ENCODE assay signal across 8 cellular contexts in genomic region chr5:74035521-74035937, GRCh38.
DNase-seq lines count a peak whose midpoint lies in the region; ATAC-seq and TF ChIP-seq lines count a peak whose summit lies in the region.

No MANE protein-coding gene starts in this region.

- TF ChIP-seq POLR2A in NB4 (IDR thresholded peaks at IDR 0.05; ENCODE audit: extremely low read depth, insufficient read length), result no peak

- CTCF ChIA-PET in activated naive CD4-positive, alpha-beta T cell treated with anti-CD3 and anti-CD28 coated beads, Interleukin-2, amount 10 ng/mL, durations not matched to agents 7 days and 5 days (lab: Charles Lee), result no interaction called here

- H3K27me3 ChIP-seq in tibial artery, result no peaks in the 10 kb centered on the region

- intact Hi-C loops in tibial artery (cut with DNase I; ENCODE audit: low total_unique reads), result loop anchor here (5.0 to 10.0 kb wide), 2 partner anchors 133 to 609 kb away; partner anchors contain the start of gene ENC1

- no peaks in the 10 kb centered on the region for H3K36me3 ChIP-seq in tibial artery

- no peak overlapping the region for H3K4me3 ChIP-seq in NB4 (ENCODE audit: low read depth, low read length)
- no peak overlapping the region for H3K4me3 ChIP-seq in tibial artery

- no peaks in the 10 kb centered on the region for H3K27me3 Mint-ChIP-seq in activated naive CD4-positive, alpha-beta T cell treated with anti-CD3 and anti-CD28 coated beads, Interleukin-2, amount 10 ng/mL, durations not matched to agents 7 days and 5 days

- peak; percentile 42 for TF ChIP-seq CTCF in NB4 (IDR thresholded peaks at IDR 0.05; ENCODE audit: low read depth, low read length)
- peak; percentile 22 to 23 for TF ChIP-seq CTCF in tibial artery (IDR thresholded peaks at IDR 0.05)

- ATAC-seq in GM21515 (IDR thresholded peaks at IDR 0.05; ENCODE audit: unreplicated experiment), result peak; percentile 68

- no peaks in the 10 kb centered on the region for H3K9me3 Mint-ChIP-seq in activated naive CD4-positive, alpha-beta T cell treated with anti-CD3 and anti-CD28 coated beads, Interleukin-2, amount 10 ng/mL, durations not matched to agents 7 days and 5 days

- no peaks in the 10 kb centered on the region for H3K9me3 ChIP-seq in tibial artery

- H3K27ac Mint-ChIP-seq in activated naive CD4-positive, alpha-beta T cell treated with anti-CD3 and anti-CD28 coated beads, Interleukin-2, amount 10 ng/mL, durations not matched to agents 7 days and 5 days, result no peak overlapping the region

- no peaks in the 10 kb centered on the region for H3K36me3 Mint-ChIP-seq in activated naive CD4-positive, alpha-beta T cell treated with anti-CD3 and anti-CD28 coated beads, Interleukin-2, amount 10 ng/mL, durations not matched to agents 7 days and 5 days

- H3K4me1 ChIP-seq in tibial artery, result no peaks in the 10 kb centered on the region

- H3K27ac ChIP-seq in angular gyrus (ENCODE audit: low read depth, low read length), result peak overlapping the region; percentile 19
- H3K27ac ChIP-seq in tibial artery, result no peak overlapping the region

- DNase-seq in COR-L47 (lab: John Stamatoyannopoulos, UW) (peak; percentile 53), NB4 (ENCODE audit: low read depth) (peak; percentile 67), iPS-NIHi11 (ENCODE audit: low spot score) (peak; percentile 39), tibial artery (peak in 1 of 2 donors; percentile 28), T1000 (lab: John Stamatoyannopoulos, UW) (no peak)
- no peak for DNase-seq in activated naive CD4-positive, alpha-beta T cell treated with anti-CD3 and anti-CD28 coated beads, Interleukin-2, amount 10 ng/mL, durations not matched to agents 7 days and 5 days

- H3K4me1 Mint-ChIP-seq in activated naive CD4-positive, alpha-beta T cell treated with anti-CD3 and anti-CD28 coated beads, Interleukin-2, amount 10 ng/mL, durations not matched to agents 7 days and 5 days, result peaks cover 2% of the 10 kb centered on the region

- H3K4me3 Mint-ChIP-seq in activated naive CD4-positive, alpha-beta T cell treated with anti-CD3 and anti-CD28 coated beads, Interleukin-2, amount 10 ng/mL, durations not matched to agents 7 days and 5 days, result no peak overlapping the region

Comparison
In these comparisons a context has a peak if more than half of its experiments do, and no peak if none do; other contexts are left out.
1. DNase-seq: peak in COR-L47 (single experiment), NB4 (single experiment) and iPS-NIHi11 (single experiment); none in T1000 (single experiment) and activated naive CD4-positive, alpha-beta T cell treated with anti-CD3 and anti-CD28 coated beads, Interleukin-2, amount 10 ng/mL, durations not matched to agents 7 days and 5 days (single experiment).